Comparison of ENCODE assay signal across 8 cellular contexts in genomic region chr4:101349346-101350064, GRCh38. TPM values are rescaled to one million over a fixed set of nuclear protein-coding genes. Genes with fewer than 3 reads are reported as not detected.
A peak's percentile ranks its signal among the peaks of the same experiment; 100 is the strongest.
DNase-seq lines count a peak whose midpoint lies in the region; TF ChIP-seq lines count a peak whose summit lies in the region.

No MANE protein-coding gene starts in this region.

- DNase-seq in H4 (ENCODE audit: low spot score) (peak; percentile 56), head of caudate nucleus (peak in 36 of 42 donors; percentile 8 to 68 (median 36)), smooth muscle cell (lab: John Stamatoyannopoulos, UW; ENCODE audit: unreplicated experiment) (no peak), NCI-H526 treated with DMSO at 0.1 percent for 48 hours (lab: John Stamatoyannopoulos, UW) (no peak), GM13976 (ENCODE audit: low spot score) (no peak), GM03348 (ENCODE audit: low spot score) (no peak), T-helper 2 cell (no peak)

- peak overlapping the region; percentile 84; the same call in 1 of the 2 replicates for H3K4me2 ChIP-seq in OCI-LY3 (ENCODE audit: low read length)
- H3K4me2 ChIP-seq in smooth muscle cell: peak overlapping the region; percentile 94

- H3K4me3 ChIP-seq in OCI-LY3 (ENCODE audit: low read length) (peak overlapping the region; percentile 85), smooth muscle cell (no peak overlapping the region)

- peaks cover 5% of the 10 kb centered on the region for H3F3A ChIP-seq in smooth muscle cell (ENCODE audit: low read depth)

- peaks cover 20% of the 10 kb centered on the region for H3K79me2 ChIP-seq in OCI-LY3 (ENCODE audit: low read length)
- H3K79me2 ChIP-seq in smooth muscle cell (ENCODE audit: low read depth): peaks cover 23% of the 10 kb centered on the region

- H3K36me3 ChIP-seq in OCI-LY3 (replicated peaks; ENCODE audit: low read depth, low read length) (no peaks in the 10 kb centered on the region), smooth muscle cell (ENCODE audit: low read depth) (no peaks in the 10 kb centered on the region)

- no peak overlapping the region for H2AFZ ChIP-seq in OCI-LY3 (ENCODE audit: low read depth, low read length)
- H2AFZ ChIP-seq in smooth muscle cell (ENCODE audit: low read depth): no peak overlapping the region

- H4K20me1 ChIP-seq in OCI-LY3 (ENCODE audit: insufficient read depth, low read length): peaks cover 12% of the 10 kb centered on the region
- H4K20me1 ChIP-seq in smooth muscle cell (ENCODE audit: low read depth): peaks cover 16% of the 10 kb centered on the region

- in situ Hi-C loops in GM13976 (cut with MboI; ENCODE audit: low sequenced_read_pairs, unreplicated experiment): no loop called here

- H3K9ac ChIP-seq in OCI-LY3 (ENCODE audit: low read length): no peak overlapping the region
- no peak overlapping the region for H3K9ac ChIP-seq in smooth muscle cell (ENCODE audit: low read depth)

- H3K4me1 ChIP-seq in OCI-LY3 (ENCODE audit: low read length) (peaks cover 20% of the 10 kb centered on the region), smooth muscle cell (ENCODE audit: low read depth) (peaks cover 15% of the 10 kb centered on the region)

- H3K27me3 ChIP-seq in OCI-LY3 (ENCODE audit: low read depth, low read length) (peaks cover 4% of the 10 kb centered on the region; the same call in 1 of the 2 replicates), smooth muscle cell (ENCODE audit: low read depth) (no peaks in the 10 kb centered on the region)

- intact Hi-C loops in head of caudate nucleus (cut with DNase I): loop anchor here (5.0 to 10.0 kb wide), 2 partner anchors 157 to 185 kb away; no protein-coding TSS in a partner anchor

- 83% methylated on average over 4 of the region's 4 CpGs for WGBS in smooth muscle cell (ENCODE audit: low lambda C conversion rate)

- H3K27ac ChIP-seq in OCI-LY3 (ENCODE audit: low read length) (no peak overlapping the region), smooth muscle cell (ENCODE audit: low read depth) (peak overlapping the region; percentile 90)

- no peak for TF ChIP-seq CTCF in OCI-LY3 (IDR thresholded peaks at IDR 0.05; ENCODE audit: low read depth, low read length)
- no peak for TF ChIP-seq CTCF in smooth muscle cell (IDR thresholded peaks at IDR 0.05; ENCODE audit: borderline replicate concordance, insufficient read depth, poor library complexity, severe bottlenecking)
- TF ChIP-seq CTCF in GM13976 (IDR thresholded peaks at IDR 0.05; ENCODE audit: borderline replicate concordance, control extremely low read depth, extremely low read depth, insufficient read depth, missing control alignments): no peak

- H3K9me3 ChIP-seq in OCI-LY3 (ENCODE audit: insufficient read depth, low read length) (no peaks in the 10 kb centered on the region), smooth muscle cell (replicated peaks; ENCODE audit: low read depth) (no peaks in the 10 kb centered on the region)

RNA-seq across cellular contexts. Expression of gene PPP3CA, which starts 2.2 kb away (rescaled TPM):
- 34.5 and 36.8 TPM in 2 replicates for total RNA-seq in H4 (2014; rRNA removed; shearing (Covaris generic))
- total RNA-seq in smooth muscle cell: 70.4 and 96.1 TPM in 2 replicates
- 16.2 and 18.6 TPM in 2 replicates for polyA plus RNA-seq in smooth muscle cell

Comparison
In these comparisons a context has a peak if more than half of its experiments do, and no peak if none do; other contexts are left out.
1. DNase-seq: peak in H4 (single experiment) and head of caudate nucleus (36 of 42); none in smooth muscle cell (single experiment), NCI-H526 treated with DMSO at 0.1 percent for 48 hours (single experiment), GM13976 (single experiment), GM03348 (single experiment) and T-helper 2 cell (0 of 5).